Comparison of ENCODE assay signal across 8 cellular contexts in the genomic region with DNA sequence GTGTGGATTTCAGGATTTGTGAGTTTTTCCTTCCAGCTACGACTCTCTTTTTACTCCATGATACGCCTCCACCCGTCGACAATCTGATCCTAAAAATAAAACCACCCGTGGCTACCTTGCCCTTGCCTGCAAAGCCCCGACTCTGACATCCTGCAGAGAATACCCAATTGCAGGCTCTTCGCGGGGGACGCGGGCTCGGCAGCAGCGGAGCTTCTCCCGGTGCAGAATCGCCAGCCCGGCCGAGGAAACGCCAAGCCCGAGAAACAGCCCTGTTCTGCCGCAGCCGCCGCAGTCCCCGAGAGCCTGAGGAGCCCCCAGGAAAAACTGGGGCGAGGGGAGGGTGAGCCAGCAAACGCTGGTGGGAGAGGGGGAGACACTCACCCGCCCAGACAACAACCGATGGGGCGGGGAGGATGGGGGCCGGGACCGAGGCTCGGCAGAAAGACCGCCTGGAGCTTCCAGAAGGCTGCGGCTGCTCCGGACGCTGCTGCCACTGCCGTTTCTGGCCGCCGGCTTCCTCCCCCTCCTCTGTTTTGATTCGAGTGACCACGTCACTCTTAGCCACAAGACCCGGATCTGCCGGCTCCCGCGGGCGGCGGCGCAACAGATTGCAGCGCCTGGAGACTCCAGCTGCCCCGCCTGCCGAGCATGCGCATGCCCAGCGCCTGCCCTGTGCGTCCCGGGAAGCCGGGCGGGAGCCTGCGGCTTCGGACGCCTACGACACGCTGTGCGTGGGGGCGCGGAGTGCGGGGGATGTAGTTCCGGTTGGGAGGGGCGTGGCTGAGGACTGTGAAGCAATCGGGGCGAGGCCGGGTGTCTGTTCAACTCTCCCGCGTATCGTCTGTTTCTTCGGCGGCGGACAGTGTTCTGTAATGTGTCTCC. TPM values are rescaled to one million over a fixed set of nuclear protein-coding genes. Genes with fewer than 3 reads are reported as not detected.
A peak's percentile ranks its signal among the peaks of the same experiment; 100 is the strongest.
DNase-seq lines count a peak whose midpoint lies in the region; ATAC-seq and TF ChIP-seq lines count a peak whose summit lies in the region.

A gene (minus strand): TSS at position 508 of the 882 bp plus-strand sequence. CDS start 33,720 bp downstream, outside the sequence.

- peak within 1 kb of the TSS; percentile 86 for H3K27ac ChIP-seq in parathyroid adenoma
- H3K27ac ChIP-seq in tibial artery: peak within 1 kb of the TSS; percentile 91 to 99

- ATAC-seq in HG02642 (IDR thresholded peaks at IDR 0.05; ENCODE audit: poor library complexity, unreplicated experiment) (peak; percentile 87), Right ventricle myocardium superior (ENCODE audit: poor library complexity) (peak; percentile 98)

- H3K4me1 ChIP-seq in adipocyte (ENCODE audit: control insufficient read depth, insufficient read depth, low read length) (peaks cover 32% of the 10 kb centered on the region), parathyroid adenoma (no peaks in the 10 kb centered on the region), tibial artery (peaks cover 0 to 26% (median 15%) of the 10 kb centered on the region in 4 donors)

- peak within 1 kb of the TSS; percentile 80 for H3K4me2 ChIP-seq in parathyroid adenoma (ENCODE audit: low read length)

- no peaks in the 10 kb centered on the region for H3K79me2 ChIP-seq in parathyroid adenoma

- H3K9ac ChIP-seq in adipocyte (ENCODE audit: low read length) (peak within 1 kb of the TSS; percentile 96), parathyroid adenoma (peak within 1 kb of the TSS; percentile 14)

- H2AFZ ChIP-seq in parathyroid adenoma: peak within 1 kb of the TSS; percentile 92

- H3K4me3 ChIP-seq in GM12864 (ENCODE audit: low read depth, low read length) (peak within 1 kb of the TSS; percentile 82), adipocyte (ENCODE audit: low read length) (peak within 1 kb of the TSS; percentile 92), parathyroid adenoma (ENCODE audit: low read depth, low read length) (peak within 1 kb of the TSS; percentile 89), tibial artery (peak within 1 kb of the TSS; percentile 72 to 96)

- H3K27me3 ChIP-seq in adipocyte (replicated peaks; ENCODE audit: control insufficient read depth, insufficient read depth, low read length) (no peaks in the 10 kb centered on the region), parathyroid adenoma (ENCODE audit: control insufficient read depth, insufficient read depth, low read length) (no peaks in the 10 kb centered on the region), tibial artery (no peaks in the 10 kb centered on the region)

- no peaks in the 10 kb centered on the region for H3K9me3 ChIP-seq in adipocyte (ENCODE audit: control insufficient read depth, low read length)
- H3K9me3 ChIP-seq in parathyroid adenoma (ENCODE audit: control insufficient read depth, low read length): no peaks in the 10 kb centered on the region
- H3K9me3 ChIP-seq in tibial artery: no peaks in the 10 kb centered on the region

- intact Hi-C loops in Right ventricle myocardium superior (cut with DNase I) (loop anchor here (2.0 to 5.0 kb wide), 2 partner anchors 111 to 338 kb away; a partner anchor contains a TSS), tibial artery (cut with DNase I; ENCODE audit: low total_unique reads) (loop anchor here (2.0 kb wide), 1 partner anchor 112 kb away; a partner anchor contains a TSS)

- H3K36me3 ChIP-seq in adipocyte (ENCODE audit: control insufficient read depth, insufficient read depth, low read length, severe bottlenecking): peaks cover 3% of the 10 kb centered on the region
- no peaks in the 10 kb centered on the region for H3K36me3 ChIP-seq in parathyroid adenoma (ENCODE audit: control insufficient read depth, insufficient read depth, low read length)
- peaks cover 0 to 4% (median 0%) of the 10 kb centered on the region in 3 donors for H3K36me3 ChIP-seq in tibial artery

- TF ChIP-seq CTCF in GM12864 (IDR thresholded peaks at IDR 0.05; ENCODE audit: low read depth, low read length, missing control alignments) (no peak), parathyroid adenoma (IDR thresholded peaks at IDR 0.05) (no peak), tibial artery (IDR thresholded peaks at IDR 0.05) (peak; percentile 27 to 45)

- DNase-seq in GM12864 (ENCODE audit: low read depth) (peak; percentile 78), NCI-H128 (lab: John Stamatoyannopoulos, UW; ENCODE audit: unreplicated experiment) (peak; percentile 74), SW 1271 (lab: John Stamatoyannopoulos, UW) (peak; percentile 90 to 94), adipocyte (ENCODE audit: low read depth) (peak; percentile 99), Right ventricle myocardium superior (peak; percentile 99), tibial artery (peak; percentile 98 to 99)

RNA-seq across cellular contexts. Expression of the gene that starts here (rescaled TPM):
- 11.3 TPM for total RNA-seq in Right ventricle myocardium superior

Comparison
In these comparisons a context has a peak if more than half of its experiments do, and no peak if none do; other contexts are left out.
1. Peak in every context shown above with its lines: DNase-seq, ATAC-seq, H3K4me3 ChIP-seq and H3K27ac ChIP-seq.
2. CTCF ChIP-seq: peak in tibial artery (2 of 2); none in GM12864 (single experiment) and parathyroid adenoma (single experiment).